ENCODE assay signal across 20 cellular contexts in genomic region chr17:67500261-67500660, GRCh38.
A peak's percentile ranks its signal among the peaks of the same experiment; 100 is the strongest.
DNase-seq lines count a peak whose midpoint lies in the region; TF ChIP-seq lines count a peak whose summit lies in the region.
"Had no signal": no experiment of that assay in that cellular context is flagged by ENCODE, and none has a peak within 500 bp of the region (broad histone marks: within the 10 kb centered on the region; RNA-seq: fewer than 3 reads in every experiment).

No MANE protein-coding gene starts in this region.

- H3K27me3 ChIP-seq in BE2C (no peaks in the 10 kb centered on the region), brain microvascular endothelial cell (replicated peaks) (no peaks in the 10 kb centered on the region)
- H3K27me3 ChIP-seq: suprapubic skin had no signal

- H3K4me3 ChIP-seq in BE2C (ENCODE audit: low read depth, low read length) (no peak overlapping the region), HEK293 (ENCODE audit: low read depth, low read length) (no peak overlapping the region), fibroblast of pulmonary artery (replicated peaks; ENCODE audit: low read depth, low read length) (no peak overlapping the region), brain microvascular endothelial cell (ENCODE audit: low read depth, low read length) (no peak overlapping the region)
- H3K4me3 ChIP-seq: suprapubic skin had no signal

- H3K4me1 ChIP-seq in BE2C (peaks cover 9% of the 10 kb centered on the region), HEK293 (ENCODE audit: control insufficient read depth, insufficient read depth, low read length) (peaks cover 3% of the 10 kb centered on the region)
- H3K4me1 ChIP-seq: suprapubic skin had no signal

- TF ChIP-seq CTCF in BE2C (IDR thresholded peaks at IDR 0.05; ENCODE audit: low read depth, low read length) (no peak), HEK293 (tag by site-specific recombination; IDR thresholded peaks at IDR 0.05) (no peak), fibroblast of pulmonary artery (IDR thresholded peaks at IDR 0.05; ENCODE audit: low read length, missing control alignments) (no peak), brain microvascular endothelial cell (IDR thresholded peaks at IDR 0.05; ENCODE audit: low read depth, low read length, missing control alignments) (no peak)

- peaks cover 25% of the 10 kb centered on the region for H3K36me3 Mint-ChIP-seq in activated naive CD8-positive, alpha-beta T cell treated with anti-CD3 and anti-CD28 coated beads for 36 hours

- H3K9me3 Mint-ChIP-seq in activated naive CD8-positive, alpha-beta T cell treated with anti-CD3 and anti-CD28 coated beads for 36 hours: peaks cover 4% of the 10 kb centered on the region
- H3K9me3 Mint-ChIP-seq: CD4-positive, alpha-beta T cell had no signal

- CTCF ChIA-PET in HEK293 (lab: Yijun Ruan, JAX): interaction anchor here (0.6 to 0.8 kb wide), 2 partner anchors 77 to 110 kb away, joined by 3 read pairs; no protein-coding TSS in a partner anchor

- H3K27ac Mint-ChIP-seq in activated naive CD8-positive, alpha-beta T cell treated with anti-CD3 and anti-CD28 coated beads for 36 hours: peak overlapping the region; percentile 35
- H3K27ac Mint-ChIP-seq: activated naive CD8-positive, alpha-beta T cell treated with anti-CD3 and anti-CD28 coated beads, Interleukin-2, amount 10 ng/mL, durations not matched to agents 7 days and 5 days; CD4-positive, alpha-beta T cell; dendritic cell treated with granulocyte-macrophage colony-stimulating factor and Interleukin-4, amounts not matched to agents 40 ng/mL and 50 ng/mL, for 4 days; naive B cell had no signal

- H3K9me3 ChIP-seq in BE2C: no peaks in the 10 kb centered on the region
- H3K9me3 ChIP-seq in HEK293 (ENCODE audit: control insufficient read depth, insufficient read depth, low read depth, low read length): no peaks in the 10 kb centered on the region
- H3K9me3 ChIP-seq: suprapubic skin had no signal

- H3K4me1 Mint-ChIP-seq in activated naive CD8-positive, alpha-beta T cell treated with anti-CD3 and anti-CD28 coated beads for 36 hours: peaks cover 60% of the 10 kb centered on the region

- H3K27me3 Mint-ChIP-seq in activated naive CD8-positive, alpha-beta T cell treated with anti-CD3 and anti-CD28 coated beads for 36 hours: no peaks in the 10 kb centered on the region
- H3K27me3 Mint-ChIP-seq: activated naive CD8-positive, alpha-beta T cell treated with anti-CD3 and anti-CD28 coated beads, Interleukin-2, amount 10 ng/mL, durations not matched to agents 7 days and 5 days; CD4-positive, alpha-beta T cell; dendritic cell treated with granulocyte-macrophage colony-stimulating factor and Interleukin-4, amounts not matched to agents 40 ng/mL and 50 ng/mL, for 4 days; naive B cell had no signal

- in situ Hi-C loops in brain microvascular endothelial cell (cut with HindIII; ENCODE audit: low pct_ligation_motif_present, low sequenced_read_pairs): no loop called here

- POLR2A ChIA-PET in HEK293 (lab: Yijun Ruan, JAX): no interaction called here

- no peaks in the 10 kb centered on the region for H3K36me3 ChIP-seq in BE2C
- H3K36me3 ChIP-seq in HEK293 (ENCODE audit: control insufficient read depth in 2 of 2, insufficient read depth in 1 of 2, low read length in 2 of 2): no peaks in the 10 kb centered on the region
- no peaks in the 10 kb centered on the region for H3K36me3 ChIP-seq in brain microvascular endothelial cell (replicated peaks)
- H3K36me3 ChIP-seq: suprapubic skin had no signal

- no peak overlapping the region for H3K27ac ChIP-seq in HEK293 (ENCODE audit: extremely low read depth, low read depth, low read length)
- H3K27ac ChIP-seq in brain microvascular endothelial cell: no peak overlapping the region
- H3K27ac ChIP-seq: epithelial cell of prostate, suprapubic skin had no signal

- no peak overlapping the region for H3K4me3 Mint-ChIP-seq in activated naive CD8-positive, alpha-beta T cell treated with anti-CD3 and anti-CD28 coated beads for 36 hours
- H3K4me3 Mint-ChIP-seq: activated naive CD8-positive, alpha-beta T cell treated with anti-CD3 and anti-CD28 coated beads, Interleukin-2, amount 10 ng/mL, durations not matched to agents 7 days and 5 days; CD4-positive, alpha-beta T cell; dendritic cell treated with granulocyte-macrophage colony-stimulating factor and Interleukin-4, amounts not matched to agents 40 ng/mL and 50 ng/mL, for 4 days; naive B cell had no signal

- DNase-seq in BE2C (peak; percentile 44), fibroblast of pulmonary artery (ENCODE audit: low read depth) (peak; percentile 44), brain microvascular endothelial cell (no peak), SHP77 (lab: John Stamatoyannopoulos, UW) (no peak), NCI-H1436 (lab: John Stamatoyannopoulos, UW) (no peak), NCI-H2196 treated with DMSO at 0.1 percent for 48 hours (lab: John Stamatoyannopoulos, UW; ENCODE audit: unreplicated experiment) (no peak)
- DNase-seq in activated naive CD8-positive, alpha-beta T cell treated with anti-CD3 and anti-CD28 coated beads for 36 hours: no peak
- DNase-seq: activated naive CD8-positive, alpha-beta T cell treated with anti-CD3 and anti-CD28 coated beads, Interleukin-2, amount 10 ng/mL, durations not matched to agents 7 days and 5 days; CD4-positive, alpha-beta T cell; DMS79 treated with DMSO at 0.1 percent for 48 hours; Karpas-422; left cardiac atrium; mesenchymal stem cell; naive B cell; NCI-H1105 treated with DMSO at 0.1 percent for 48 hours; NCI-H524 treated with DMSO at 0.1 percent for 48 hours had no signal

TF ChIP-seq in HEK293, 187 proteins besides CTCF, POLR2A, EP300 and RAD21:
- TF ChIP-seq PRDM10 (tag by site-specific recombination; IDR thresholded peaks at IDR 0.05) (0 out of 2 replicates have a peak, but pooled peaks have one; percentile 12), ZNF48 (tag by site-specific recombination; IDR thresholded peaks at IDR 0.05) (no peak), ZEB2 (tag by site-specific recombination; IDR thresholded peaks at IDR 0.05) (no peak), ZNF488 (tag by site-specific recombination; IDR thresholded peaks at IDR 0.05) (no peak), ZNF544 (tag by site-specific recombination; IDR thresholded peaks at IDR 0.05) (no peak), ZNF132 (tag by site-specific recombination; IDR thresholded peaks at IDR 0.05; ENCODE audit: borderline replicate concordance) (no peak), ZNF768 (tag by site-specific recombination; IDR thresholded peaks at IDR 0.05) (no peak), ZBTB20 (tag by site-specific recombination; IDR thresholded peaks at IDR 0.05) (no peak), BCL6B (tag by site-specific recombination; IDR thresholded peaks at IDR 0.05) (peak; percentile 70)

Comparison
In these comparisons a context has a peak if more than half of its experiments do, and no peak if none do; other contexts are left out.
1. DNase-seq: peak in BE2C (single experiment) and fibroblast of pulmonary artery (single experiment); none in activated naive CD8-positive, alpha-beta T cell treated with anti-CD3 and anti-CD28 coated beads for 36 hours (single experiment), brain microvascular endothelial cell (single experiment), SHP77 (0 of 2), NCI-H1436 (single experiment) and NCI-H2196 treated with DMSO at 0.1 percent for 48 hours (single experiment).